ENCODE assay signal across 28 cellular contexts in genomic region chr4:115906428-115906827, GRCh38.
"Had no signal": no experiment of that assay in that cellular context is flagged by ENCODE, and none has a peak within 500 bp of the region (broad histone marks: within the 10 kb centered on the region; RNA-seq: fewer than 3 reads in every experiment).

No MANE protein-coding gene starts in this region.

- H3K36me3 ChIP-seq: brain microvascular endothelial cell, esophagus squamous epithelium, left lung, lower lobe of right lung, right lobe of liver, thoracic aorta, upper lobe of left lung, vagina, WERI-Rb-1 had no signal

- H3K4me3 Mint-ChIP-seq: activated T-helper 17 cell treated with anti-CD3 and anti-CD28 coated beads, Interleukin-2, amount 50 U/mL, for 72 hours; dendritic cell treated with granulocyte-macrophage colony-stimulating factor and Interleukin-4, amounts not matched to agents 40 ng/mL and 50 ng/mL, for 4 days; natural killer cell; T-helper 1 cell treated with Interleukin-12 subunit alpha and Interleukin-12 subunit beta and Interleukin-4 antibody, amounts not matched to agents 30 μg/mL and 1 μg/mL, for 36 hours had no signal

- H3K27me3 Mint-ChIP-seq: activated T-helper 17 cell treated with anti-CD3 and anti-CD28 coated beads, Interleukin-2, amount 50 U/mL, for 72 hours; dendritic cell treated with granulocyte-macrophage colony-stimulating factor and Interleukin-4, amounts not matched to agents 40 ng/mL and 50 ng/mL, for 4 days had no signal

- ATAC-seq: activated CD4-positive, CD25-positive, alpha-beta regulatory T cell treated with anti-CD3 and anti-CD28 coated beads, Interleukin-2, amount 50 U/mL, for 24 hours; activated T-helper 17 cell treated with anti-CD3 and anti-CD28 coated beads, Interleukin-2, amount 50 U/mL, for 72 hours; left lung; lower lobe of right lung; natural killer cell; right lobe of liver; stimulated activated naive CD8-positive, alpha-beta T cell treated with anti-CD3 and anti-CD28 coated beads, Interleukin-15, Interleukin-2, amounts not matched to agents 100 U/mL and 50 U/mL, for 24 hours had no signal

- H3K36me3 Mint-ChIP-seq: natural killer cell had no signal

- H3K9me3 Mint-ChIP-seq: activated T-helper 17 cell treated with anti-CD3 and anti-CD28 coated beads, Interleukin-2, amount 50 U/mL, for 72 hours had no signal

- H3K4me1 Mint-ChIP-seq: activated T-helper 17 cell treated with anti-CD3 and anti-CD28 coated beads, Interleukin-2, amount 50 U/mL, for 72 hours; natural killer cell had no signal

- H3K27me3 ChIP-seq: brain microvascular endothelial cell, esophagus squamous epithelium, left lung, right lobe of liver, upper lobe of left lung, vagina had no signal

- H3K4me1 ChIP-seq: esophagus squamous epithelium, left lung, lower lobe of right lung, right lobe of liver, upper lobe of left lung, vagina had no signal

- DNase-seq: activated CD4-positive, alpha-beta T cell treated with anti-CD3 and anti-CD28 coated beads for 48 hours; activated CD4-positive, alpha-beta T cell treated with anti-CD3 and anti-CD28 coated beads, Interleukin-2, amount 50 U/mL, for 48 hours; activated CD8-positive, alpha-beta memory T cell treated with anti-CD3 and anti-CD28 coated beads for 24 hours; activated gamma-delta T cell treated with Interleukin-2 at 50 U/mL for 16 hours; activated naive CD4-positive, alpha-beta T cell treated with anti-CD3 and anti-CD28 coated beads, Interleukin-2, amount 50 U/mL, for 16 hours; amniotic stem cell; brain microvascular endothelial cell; esophagus squamous epithelium; foreskin melanocyte; left lung; lower lobe of right lung; mesenchymal stem cell; natural killer cell; posterior cingulate gyrus; right lobe of liver; stimulated activated CD4-positive, alpha-beta T cell treated with anti-CD3 and anti-CD28 coated beads, Interleukin-12 subunit alpha, Interleukin-12 subunit beta, amount 100 ng/mL, for 4 hours; stimulated activated CD4-positive, alpha-beta T cell treated with anti-CD3 and anti-CD28 coated beads, Interleukin-4, amount 100 ng/mL, for 1 hour; stimulated activated naive CD8-positive, alpha-beta T cell treated with anti-CD3 and anti-CD28 coated beads, Interleukin-15, Interleukin-2, amounts not matched to agents 100 U/mL and 50 U/mL, for 24 hours; T-helper 9 cell; upper lobe of left lung; WERI-Rb-1 had no signal

- H3K27ac ChIP-seq: brain microvascular endothelial cell, epithelial cell of prostate, esophagus squamous epithelium, left lung, lower lobe of right lung, right lobe of liver, thoracic aorta, upper lobe of left lung, vagina, WERI-Rb-1 had no signal

- H3K9me3 ChIP-seq: esophagus squamous epithelium, lower lobe of right lung, right lobe of liver, thoracic aorta, upper lobe of left lung, vagina had no signal

- H3K27ac Mint-ChIP-seq: activated T-helper 17 cell treated with anti-CD3 and anti-CD28 coated beads, Interleukin-2, amount 50 U/mL, for 72 hours; dendritic cell treated with granulocyte-macrophage colony-stimulating factor and Interleukin-4, amounts not matched to agents 40 ng/mL and 50 ng/mL, for 4 days; natural killer cell; T-helper 1 cell treated with Interleukin-12 subunit alpha and Interleukin-12 subunit beta and Interleukin-4 antibody, amounts not matched to agents 30 μg/mL and 1 μg/mL, for 36 hours had no signal

- H3K4me3 ChIP-seq: esophagus squamous epithelium, left lung, lower lobe of right lung, right lobe of liver, thoracic aorta, upper lobe of left lung, vagina had no signal
